ENCODE assay signal across 26 cellular contexts in genomic region chr1:67201891-67202290, GRCh38. TPM values are rescaled to one million over a fixed set of nuclear protein-coding genes. Genes with fewer than 3 reads are reported as not detected.
"Had no signal": no experiment of that assay in that cellular context is flagged by ENCODE, and none has a peak within 500 bp of the region (broad histone marks: within the 10 kb centered on the region; RNA-seq: fewer than 3 reads in every experiment).

No MANE protein-coding gene starts in this region.

- H3K4me3 ChIP-seq: ascending aorta, colonic mucosa, hepatocyte, left lung, lung, sigmoid colon, testis, uterus had no signal

- H3K9me3 ChIP-seq: ascending aorta, colonic mucosa, left lung, sigmoid colon, testis, uterus had no signal

- H3K4me1 ChIP-seq: ascending aorta, colonic mucosa, foreskin keratinocyte, left lung, sigmoid colon, testis, uterus had no signal

- DNase-seq: activated CD4-positive, alpha-beta memory T cell treated with anti-CD3 and anti-CD28 coated beads, Interleukin-2, amount 10 ng/mL, durations not matched to agents 7 days and 5 days; activated CD4-positive, alpha-beta T cell treated with anti-CD3 and anti-CD28 coated beads, Interleukin-2, amount 10 ng/mL, durations not matched to agents 24 days and 14 days; activated gamma-delta T cell; colonic mucosa; foreskin keratinocyte; glutamatergic neuron; immature natural killer cell; kidney glomerular epithelial cell; left lung; naive thymus-derived CD4-positive, alpha-beta T cell; occipital lobe; posterior cingulate gyrus; sigmoid colon; stimulated activated CD4-positive, alpha-beta T cell treated with anti-CD3 and anti-CD28 coated beads, Interleukin-2, amount 100 ng/mL, for 48 hours; stimulated activated CD8-positive, alpha-beta memory T cell treated with anti-CD3 and anti-CD28 coated beads, Interleukin-4, amount 100 ng/mL, for 48 hours; stimulated activated naive B cell treated with anti-CD40 and anti-IgM and Interleukin-4, amounts not matched to agents 10 μg/mL and 1 μg/mL and 100 μg/mL, for 72 hours; testis; trophoblast cell; uterus had no signal

- H3K27ac ChIP-seq: ascending aorta, colonic mucosa, foreskin keratinocyte, hepatocyte, left lung, sigmoid colon, testis, uterus, VCaP had no signal

- H3K36me3 ChIP-seq: ascending aorta, colonic mucosa, left lung, sigmoid colon, uterus had no signal

- H2AFZ ChIP-seq: hepatocyte had no signal

- ATAC-seq: activated CD4-positive, CD25-positive, alpha-beta regulatory T cell treated with anti-CD3 and anti-CD28 coated beads, Interleukin-2, amount 50 U/mL, for 24 hours; foreskin keratinocyte; left lung; naive thymus-derived CD4-positive, alpha-beta T cell; stimulated activated naive B cell treated with anti-CD40 and anti-IgM and Interleukin-4, amounts not matched to agents 10 μg/mL and 1 μg/mL and 100 μg/mL, for 72 hours had no signal

- H3K4me2 ChIP-seq: hepatocyte had no signal

- H3K27me3 ChIP-seq: ascending aorta, colonic mucosa, foreskin keratinocyte, hepatocyte, left lung, sigmoid colon, testis, uterus had no signal

- FAIRE-seq: bronchial epithelial cell had no signal

- H3K79me2 ChIP-seq: hepatocyte had no signal

RNA-seq across cellular contexts. Expression of gene IL23R, which starts 35.6 kb away (rescaled TPM):
- total RNA-seq: ascending aorta, bronchial epithelial cell, foreskin keratinocyte, neural crest cell, occipital lobe, sigmoid colon had no signal
- polyA plus RNA-seq: foreskin keratinocyte, hepatocyte had no signal
